ENCODE assay signal across 8 cellular contexts in the genomic region with DNA sequence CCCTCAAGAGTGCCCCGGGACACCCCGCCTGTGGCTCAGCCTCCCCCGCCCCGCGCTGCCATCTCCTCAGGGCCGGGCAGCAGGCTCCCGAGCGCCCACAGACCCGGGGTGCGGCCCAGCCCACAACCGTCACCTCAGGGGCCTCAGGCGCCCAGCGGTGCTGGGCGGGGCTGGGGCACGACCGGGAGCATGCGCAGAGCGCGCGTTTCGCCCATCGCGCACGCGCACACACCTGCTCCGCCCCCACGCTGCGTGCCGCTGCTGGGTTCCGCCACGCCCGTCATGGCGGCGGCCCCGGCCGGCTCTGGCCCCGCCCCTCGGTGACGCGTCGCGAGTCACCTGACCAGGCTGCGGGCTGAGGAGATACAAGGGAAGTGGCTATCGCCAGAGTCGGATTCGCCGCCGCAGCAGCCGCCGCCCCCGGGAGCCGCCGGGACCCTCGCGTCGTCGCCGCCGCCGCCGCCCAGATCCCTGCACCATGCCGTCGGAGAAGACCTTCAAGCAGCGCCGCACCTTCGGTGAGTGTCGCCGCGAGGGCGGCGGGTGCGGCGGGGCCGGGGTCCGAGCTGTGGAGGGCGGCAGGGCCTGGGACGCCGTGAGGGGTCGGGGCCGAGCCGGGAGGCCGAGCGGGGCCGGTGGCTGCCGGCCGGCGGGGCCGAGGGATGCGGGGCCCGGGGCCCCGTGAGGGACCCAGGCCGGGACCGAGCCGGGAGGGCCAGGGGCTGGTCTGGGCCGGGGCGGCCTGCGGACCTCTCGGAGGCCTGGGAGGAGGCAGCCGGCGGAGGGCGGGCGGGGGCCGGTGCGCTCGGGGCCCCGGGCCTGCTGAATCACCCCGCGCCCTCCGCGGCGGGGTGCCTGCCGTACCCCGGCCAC. TPM values are rescaled to one million over a fixed set of nuclear protein-coding genes. Genes with fewer than 3 reads are reported as not detected.
DNase-seq lines count a peak whose midpoint lies in the region; FAIRE-seq and TF ChIP-seq lines count a peak whose summit lies in the region.

A gene (plus strand): TSS at position 387 of the 873 bp plus-strand sequence. CDS start 92 bp downstream, at position 479.

- H3K4me3 Mint-ChIP-seq in activated naive CD4-positive, alpha-beta T cell treated with anti-CD3 and anti-CD28 coated beads for 36 hours, result peak within 1 kb of the TSS; percentile 92

- TF ChIP-seq CTCF in HFF-Myc (IDR thresholded peaks at IDR 0.05; ENCODE audit: low read depth, low read length, missing control alignments), result no peak
- TF ChIP-seq CTCF in NB4 (IDR thresholded peaks at IDR 0.05; ENCODE audit: low read depth, low read length), result no peak

- H3K4me3 ChIP-seq in HFF-Myc (replicated peaks; ENCODE audit: low read depth, low read length), result peak within 1 kb of the TSS; percentile 76
- H3K4me3 ChIP-seq in NB4 (ENCODE audit: low read depth, low read length), result peak within 1 kb of the TSS; percentile 84

- no peaks in the 10 kb centered on the region for H3K9me3 Mint-ChIP-seq in activated naive CD4-positive, alpha-beta T cell treated with anti-CD3 and anti-CD28 coated beads for 36 hours

- H3K4me1 Mint-ChIP-seq in activated naive CD4-positive, alpha-beta T cell treated with anti-CD3 and anti-CD28 coated beads for 36 hours (ENCODE audit: low read depth), result peaks cover 53% of the 10 kb centered on the region

- H3K27ac Mint-ChIP-seq in activated naive CD4-positive, alpha-beta T cell treated with anti-CD3 and anti-CD28 coated beads for 36 hours, result peak within 1 kb of the TSS; percentile 97

- DNase-seq in GM04503 (ENCODE audit: low read depth) (peak; percentile 63), HFF-Myc (ENCODE audit: extremely low read depth, low read depth) (peak; percentile 84), NB4 (ENCODE audit: low read depth) (peak; percentile 97), SK-N-DZ (ENCODE audit: low spot score) (peak; percentile 95), frontal cortex (ENCODE audit: low spot score in 2 of 2) (peak; percentile 99), non-pigmented ciliary epithelial cell (ENCODE audit: low read depth) (peak; percentile 60), substantia nigra (lab: John Stamatoyannopoulos, UW) (peak; percentile 81 to 98 (median 95))
- DNase-seq in activated naive CD4-positive, alpha-beta T cell treated with anti-CD3 and anti-CD28 coated beads for 36 hours, result peak; percentile 97

- CTCF ChIA-PET in activated naive CD4-positive, alpha-beta T cell treated with anti-CD3 and anti-CD28 coated beads for 36 hours (lab: Charles Lee), result interaction anchor here (0.9 to 3.5 kb wide), 2 partner anchors 9 to 243 kb away, joined by 3 to 21 read pairs; a partner anchor contains a TSS

- peaks cover 7% of the 10 kb centered on the region for H3K36me3 Mint-ChIP-seq in activated naive CD4-positive, alpha-beta T cell treated with anti-CD3 and anti-CD28 coated beads for 36 hours (ENCODE audit: low read depth)

- no peaks in the 10 kb centered on the region for H3K27me3 Mint-ChIP-seq in activated naive CD4-positive, alpha-beta T cell treated with anti-CD3 and anti-CD28 coated beads for 36 hours (ENCODE audit: low read depth)

- H3K27ac ChIP-seq in substantia nigra (ENCODE audit: low read depth, low read length, poor library complexity, severe bottlenecking), result peak within 1 kb of the TSS; percentile 98

- no peak for FAIRE-seq in frontal cortex (lab: Jason Lieb, UNC)

- peak; percentile 52 for TF ChIP-seq POLR2A in NB4 (IDR thresholded peaks at IDR 0.05; ENCODE audit: extremely low read depth, insufficient read length)

- intact Hi-C loops in activated naive CD4-positive, alpha-beta T cell treated with anti-CD3 and anti-CD28 coated beads for 36 hours (cut with micrococcal nuclease), result loop anchor here (1.0 to 5.0 kb wide), 7 partner anchors 9 to 830 kb away; a partner anchor contains a TSS

RNA-seq across cellular contexts. Expression of the gene that starts here (rescaled TPM):
- 20.0 and 20.9 TPM in 2 replicates for polyA plus RNA-seq in SK-N-DZ (2014; cell fraction: cytosol; rRNA removed)
- polyA plus RNA-seq in SK-N-DZ (2014; cell fraction: nucleus; rRNA removed), result 12.2 and 28.2 TPM in 2 replicates
- total RNA-seq in activated naive CD4-positive, alpha-beta T cell treated with anti-CD3 and anti-CD28 coated beads for 36 hours, result 10 to 100 TPM; 61.8 to 62.5 TPM
- total RNA-seq in frontal cortex, result 24.5 TPM

Comparison
In these comparisons a context has a peak if more than half of its experiments do, and no peak if none do; other contexts are left out.
1. Peak in every context shown above with its lines: DNase-seq, H3K4me3 ChIP-seq and H3K27ac ChIP-seq.